In genomic region chr1:203078478-203078877, GRCh38 we compare ENCODE assay signal across 8 cellular contexts. TPM values are rescaled to one million over a fixed set of nuclear protein-coding genes. Genes with fewer than 3 reads are reported as not detected.
"Had no signal": no experiment of that assay in that cellular context is flagged by ENCODE, and none has a peak within 500 bp of the region (broad histone marks: within the 10 kb centered on the region; RNA-seq: fewer than 3 reads in every experiment).

No MANE protein-coding gene starts in this region.

- ATAC-seq: GM23338, HepG2 had no signal

- H3K36me3 Mint-ChIP-seq: IgD-negative memory B cell had no signal

- H3K27ac Mint-ChIP-seq: GM23338, H9, HFFc6, IgD-negative memory B cell had no signal

- DNase-seq: H9, HCEC 1CT, HFFc6 had no signal

- H3K4me3 Mint-ChIP-seq: GM23338, H9, HFFc6, IgD-negative memory B cell had no signal

- H3K9me3 Mint-ChIP-seq: GM23338, H9, HFFc6 had no signal

RNA-seq across cellular contexts. Expression of gene MYOG, which starts 7.3 kb away (rescaled TPM):
- total RNA-seq: GM23338, H1, H9, HepG2, HFFc6, HT1080 had no signal

RNA-seq across cellular contexts. Expression of gene PPFIA4, which starts 52.2 kb away (rescaled TPM):
- total RNA-seq: HepG2 had no signal
